Comparison of ENCODE assay signal across 1 cellular context in the genomic region with DNA sequence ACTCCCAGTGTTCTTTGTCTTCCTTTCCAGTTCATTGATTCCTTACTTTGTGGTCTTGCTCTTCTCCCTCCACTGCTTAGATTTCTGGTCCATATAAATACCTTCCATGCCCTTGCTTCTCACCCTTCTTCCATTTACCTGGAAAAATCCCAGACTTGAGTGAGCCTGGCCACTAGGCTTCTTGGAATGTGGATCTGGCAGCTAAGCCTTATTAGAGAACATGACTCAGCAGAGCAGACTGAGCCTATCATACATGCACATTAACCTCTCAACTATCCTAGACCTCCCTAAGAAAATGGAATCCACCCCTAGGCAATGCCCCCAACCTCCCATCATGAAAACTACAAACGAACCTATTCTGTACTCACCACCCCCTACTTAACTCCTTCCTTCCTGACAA.
TF ChIP-seq lines count a peak whose summit lies in the region.

No MANE protein-coding gene starts in this region.

TF ChIP-seq in IMR-90, 13 proteins besides CTCF, POLR2A, EP300 and RAD21:
- TF ChIP-seq, protein P1, sequence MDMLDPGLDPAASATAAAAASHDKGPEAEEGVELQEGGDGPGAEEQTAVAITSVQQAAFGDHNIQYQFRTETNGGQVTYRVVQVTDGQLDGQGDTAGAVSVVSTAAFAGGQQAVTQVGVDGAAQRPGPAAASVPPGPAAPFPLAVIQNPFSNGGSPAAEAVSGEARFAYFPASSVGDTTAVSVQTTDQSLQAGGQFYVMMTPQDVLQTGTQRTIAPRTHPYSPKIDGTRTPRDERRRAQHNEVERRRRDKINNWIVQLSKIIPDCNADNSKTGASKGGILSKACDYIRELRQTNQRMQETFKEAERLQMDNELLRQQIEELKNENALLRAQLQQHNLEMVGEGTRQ (IDR thresholded peaks at IDR 0.05; ENCODE audit: low read depth, low read length) = no peak
- TF ChIP-seq SMC3 (IDR thresholded peaks at IDR 0.05; ENCODE audit: low read depth, low read length) (no peak), MAZ (IDR thresholded peaks at IDR 0.05; ENCODE audit: borderline replicate concordance, low read depth, low read length) (no peak), MAFK (IDR thresholded peaks at IDR 0.05; ENCODE audit: low read depth, low read length) (peak; percentile 17; the same call in 1 of the 2 replicates), FOS (IDR thresholded peaks at IDR 0.05; ENCODE audit: low read depth, low read length) (no peak), RFX5 (IDR thresholded peaks at IDR 0.05; ENCODE audit: low read depth, low read length) (no peak), BHLHE40 (IDR thresholded peaks at IDR 0.05; ENCODE audit: low read depth, low read length) (no peak), MXI1 (IDR thresholded peaks at IDR 0.05; ENCODE audit: borderline replicate concordance, low read depth, low read length) (no peak), RCOR1 (IDR thresholded peaks at IDR 0.05; ENCODE audit: insufficient replicate concordance, low read length) (no peak), ELK1 (IDR thresholded peaks at IDR 0.05; ENCODE audit: borderline replicate concordance, low read depth, low read length) (no peak), CEBPB (IDR thresholded peaks at IDR 0.05; ENCODE audit: low read depth, low read length) (no peak), NFE2L2 (IDR thresholded peaks at IDR 0.05; ENCODE audit: low read depth, low read length) (peak; percentile 76), CHD1 (IDR thresholded peaks at IDR 0.05; ENCODE audit: low read depth, low read length) (no peak)
